Comparison of ENCODE assay signal across 7 cellular contexts in the genomic region with DNA sequence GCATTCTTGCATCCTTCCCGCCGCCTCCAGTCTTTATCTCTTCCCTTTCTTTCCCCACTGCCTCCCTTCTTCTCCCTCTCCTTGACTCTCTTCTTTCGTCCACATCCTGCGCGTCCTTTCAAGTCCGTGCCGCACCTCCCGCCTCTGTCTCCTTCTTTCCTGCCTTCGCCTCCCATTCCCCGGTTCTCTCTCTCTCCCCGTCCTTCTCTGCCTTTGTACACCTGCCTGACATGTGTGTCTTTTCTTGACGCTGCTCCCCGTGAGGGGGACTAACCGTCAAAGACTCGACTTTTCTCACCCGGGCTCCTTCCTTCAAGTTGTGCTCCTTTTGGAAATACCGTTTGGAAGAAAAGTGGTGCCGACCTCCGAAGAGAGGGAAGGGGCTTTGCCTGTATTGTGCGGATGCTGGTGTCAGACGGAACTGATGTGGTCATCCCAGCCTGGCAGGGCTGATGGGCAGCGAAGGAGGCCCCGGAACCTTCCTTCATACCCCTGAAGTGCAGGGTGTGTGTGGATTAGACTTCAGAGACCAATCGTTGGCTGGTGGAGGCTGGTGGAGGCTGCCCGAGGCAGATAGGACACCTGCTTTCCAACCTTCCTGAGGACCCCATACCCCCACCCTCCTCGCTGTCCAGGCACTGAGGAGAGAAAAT. TPM values are rescaled to one million over a fixed set of nuclear protein-coding genes. Genes with fewer than 3 reads are reported as not detected.
DNase-seq lines count a peak whose midpoint lies in the region; ATAC-seq and TF ChIP-seq lines count a peak whose summit lies in the region.

No MANE protein-coding gene starts in this region.

- ATAC-seq in GM18868 (IDR thresholded peaks at IDR 0.05; ENCODE audit: unreplicated experiment) (peak; percentile 8), Right ventricle myocardium superior (ENCODE audit: poor library complexity) (peak; percentile 8), gastrocnemius medialis (peak; percentile 21 to 32), GM18861 (IDR thresholded peaks at IDR 0.05; ENCODE audit: unreplicated experiment) (no peak)

- H3K4me3 ChIP-seq in WERI-Rb-1 (ENCODE audit: low read depth, low read length) (peak overlapping the region; percentile 86), gastrocnemius medialis (peak overlapping the region; percentile 52 to 62 (median 57))

- peaks cover 5 to 8% of the 10 kb centered on the region in 2 donors for H3K4me1 ChIP-seq in gastrocnemius medialis

- no peak for TF ChIP-seq POLR2A in gastrocnemius medialis (IDR thresholded peaks at IDR 0.05)

- H3K27me3 ChIP-seq in WERI-Rb-1 (ENCODE audit: insufficient read depth, low read depth, severe bottlenecking): peaks cover 10% of the 10 kb centered on the region
- peaks cover 6 to 32% (median 30%) of the 10 kb centered on the region in 3 donors for H3K27me3 ChIP-seq in gastrocnemius medialis

- in situ Hi-C loops in gastrocnemius medialis (cut with MboI; ENCODE audit: low sequenced_read_pairs in 4 of 4): no loop called here

- intact Hi-C loops in Right ventricle myocardium superior (cut with DNase I): no loop called here
- intact Hi-C loops in gastrocnemius medialis (cut with DNase I; ENCODE audit: low total_unique reads): no loop called here

- no peak overlapping the region for H3K27ac ChIP-seq in WERI-Rb-1
- no peak overlapping the region for H3K27ac ChIP-seq in gastrocnemius medialis

- no peaks in the 10 kb centered on the region for H3K36me3 ChIP-seq in WERI-Rb-1
- no peaks in the 10 kb centered on the region for H3K36me3 ChIP-seq in gastrocnemius medialis

- TF ChIP-seq CTCF in WERI-Rb-1 (IDR thresholded peaks at IDR 0.05; ENCODE audit: low read depth, low read length): no peak
- TF ChIP-seq CTCF in gastrocnemius medialis (IDR thresholded peaks at IDR 0.05 in 4 of 5, conservative IDR thresholded peaks at IDR 0.05 in 1 of 5): no peak

- H3K9me3 ChIP-seq in WERI-Rb-1 (ENCODE audit: severe bottlenecking) (no peaks in the 10 kb centered on the region), gastrocnemius medialis (no peaks in the 10 kb centered on the region)

- DNase-seq in WERI-Rb-1 (no peak), Right ventricle myocardium superior (no peak), gastrocnemius medialis (no peak), activated gamma-delta T cell (lab: John Stamatoyannopoulos, UW) (no peak), NK-92 (lab: John Stamatoyannopoulos, UW; ENCODE audit: unreplicated experiment) (no peak)

RNA-seq across cellular contexts. Expression of gene TMEM178A, which starts 0.9 kb away (rescaled TPM):
- 1.9 TPM for total RNA-seq in Right ventricle myocardium superior
- total RNA-seq in gastrocnemius medialis: under 1 TPM in 1 of 4 donors, not detected in 3; 0.42 TPM
